In genomic region chr3:66018047-66019033, GRCh38 we compare ENCODE assay signal across 1 cellular context.
A peak's percentile ranks its signal among the peaks of the same experiment; 100 is the strongest.
TF ChIP-seq lines count a peak whose summit lies in the region.

No MANE protein-coding gene starts in this region.

TF ChIP-seq in A549, 52 proteins besides CTCF, POLR2A, EP300 and RAD21:
- TF ChIP-seq HMGXB4 (CRISPR knock-in tag; IDR thresholded peaks at IDR 0.05; ENCODE audit: borderline replicate concordance) = no peak
- peak; percentile 18 for TF ChIP-seq ZFP36 (IDR thresholded peaks at IDR 0.05; ENCODE audit: borderline replicate concordance, partially characterized antibody)
